Comparison of ENCODE assay signal across 2 cellular contexts in genomic region chr6:157952751-157953479, GRCh38.
TF ChIP-seq lines count a peak whose summit lies in the region.

No MANE protein-coding gene starts in this region.

TF ChIP-seq in SK-N-SH treated with all-trans-retinoic acid at 6 μM for 48 hours, 23 proteins besides CTCF, POLR2A, EP300 and RAD21 (continued from another document):
- TF ChIP-seq TSHZ2 (CRISPR knock-in tag; IDR thresholded peaks at IDR 0.05) = no peak
- no peak for TF ChIP-seq ISL1 (CRISPR knock-in tag; IDR thresholded peaks at IDR 0.05)
- TF ChIP-seq CSDC2 (CRISPR knock-in tag; IDR thresholded peaks at IDR 0.05) = no peak
- no peak for TF ChIP-seq SNAI2 (CRISPR knock-in tag; IDR thresholded peaks at IDR 0.05)
- no peak for TF ChIP-seq ZNF70 (CRISPR knock-in tag; IDR thresholded peaks at IDR 0.05)
- TF ChIP-seq ARNTL (CRISPR knock-in tag; IDR thresholded peaks at IDR 0.05; ENCODE audit: borderline replicate concordance, low read depth) = no peak
- no peak for TF ChIP-seq ZNF8 (CRISPR knock-in tag; IDR thresholded peaks at IDR 0.05)

TF ChIP-seq in SK-N-SH, 30 proteins besides CTCF, POLR2A, EP300 and RAD21 (continued from another document):
- no peak for TF ChIP-seq REST (IDR thresholded peaks at IDR 0.05; ENCODE audit: low read depth, low read length)
- TF ChIP-seq, protein P1, sequence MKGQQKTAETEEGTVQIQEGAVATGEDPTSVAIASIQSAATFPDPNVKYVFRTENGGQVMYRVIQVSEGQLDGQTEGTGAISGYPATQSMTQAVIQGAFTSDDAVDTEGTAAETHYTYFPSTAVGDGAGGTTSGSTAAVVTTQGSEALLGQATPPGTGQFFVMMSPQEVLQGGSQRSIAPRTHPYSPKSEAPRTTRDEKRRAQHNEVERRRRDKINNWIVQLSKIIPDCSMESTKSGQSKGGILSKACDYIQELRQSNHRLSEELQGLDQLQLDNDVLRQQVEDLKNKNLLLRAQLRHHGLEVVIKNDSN (IDR thresholded peaks at IDR 0.05; ENCODE audit: borderline replicate concordance, low read depth) = no peak
- no peak for TF ChIP-seq MXI1 (IDR thresholded peaks at IDR 0.05; ENCODE audit: low read depth, low read length)
- TF ChIP-seq CHD2 (IDR thresholded peaks at IDR 0.05; ENCODE audit: low read length, partially characterized antibody) = no peak
- TF ChIP-seq RCOR1 (IDR thresholded peaks at IDR 0.05; ENCODE audit: low read length) = no peak
- no peak for TF ChIP-seq ELF1 (IDR thresholded peaks at IDR 0.05)
- no peak for TF ChIP-seq POLR2AphosphoS5 (IDR thresholded peaks at IDR 0.05; ENCODE audit: low read depth, low read length)
TF ChIP-seq in SK-N-SH: peak in this region for 0.
